In the genomic region with DNA sequence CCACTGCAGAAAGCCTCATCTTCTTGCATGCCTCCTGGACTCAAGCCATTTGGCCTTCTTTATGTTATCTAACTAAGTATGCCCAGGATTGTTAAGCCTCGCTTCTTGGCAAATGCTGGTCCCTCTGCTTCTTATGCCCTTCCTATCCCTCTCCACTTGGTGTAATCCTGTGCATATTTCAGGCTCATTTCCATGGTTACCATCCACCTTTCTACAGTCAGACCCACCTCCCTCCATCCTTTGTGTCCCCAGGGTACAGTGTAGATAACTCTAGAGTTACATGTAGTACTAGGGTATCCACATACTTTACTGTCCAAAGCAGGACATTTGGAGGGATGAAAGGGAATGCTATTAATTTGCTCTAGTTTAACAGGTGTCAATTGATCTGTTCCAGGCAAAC, we compare ENCODE assay signal across 30 cellular contexts.
"Had no signal": no experiment of that assay in that cellular context is flagged by ENCODE, and none has a peak within 500 bp of the region (broad histone marks: within the 10 kb centered on the region; RNA-seq: fewer than 3 reads in every experiment).

No MANE protein-coding gene starts in this region.

- H3K27me3 ChIP-seq: ovary, right lobe of liver, sigmoid colon, thyroid gland, tibial nerve, upper lobe of left lung, vagina had no signal

- H3K27ac ChIP-seq: neutrophil, ovary, parathyroid adenoma, psoas muscle, right lobe of liver, sigmoid colon, stomach, thoracic aorta, thyroid gland, tibial nerve, upper lobe of left lung, vagina had no signal

- H3K4me3 Mint-ChIP-seq: natural killer cell treated with Interleukin-12 subunit alpha and Interleukin-12 subunit beta and Interleukin-15 and Interleukin-18, amount 100 ng/mL, for 72 hours; stimulated activated effector memory CD8-positive, alpha-beta T cell treated with anti-CD3 and anti-CD28 coated beads, Interleukin-12 subunit alpha, Interleukin-12 subunit beta, amount 100 ng/mL, for 72 hours; stimulated activated naive B cell treated with anti-CD40 and anti-IgM and Interleukin-4, amounts not matched to agents 10 μg/mL and 1 μg/mL and 100 μg/mL, for 72 hours; stimulated activated naive CD8-positive, alpha-beta T cell treated with anti-CD3 and anti-CD28 coated beads, Interleukin-15, Interleukin-2, amounts not matched to agents 100 ng/mL and 50 ng/mL, for 24 hours had no signal

- DNase-seq: nephron progenitor cell; nucleus accumbens; ovary; posterior cingulate gyrus; psoas muscle; right cardiac atrium; right lobe of liver; sigmoid colon; small intestine; stimulated activated CD4-positive, alpha-beta T cell treated with anti-CD3 and anti-CD28 coated beads, Interleukin-15, amount 100 ng/mL, for 24 hours; stimulated activated CD4-positive, alpha-beta T cell treated with anti-CD3 and anti-CD28 coated beads, Interleukin-2, amount 100 ng/mL, for 24 hours; stimulated activated CD4-positive, alpha-beta T cell treated with anti-CD3 and anti-CD28 coated beads, Interleukin-2, amount 100 ng/mL, for 48 hours; stimulated activated CD4-positive, alpha-beta T cell treated with anti-CD3 and anti-CD28 coated beads, Interleukin-4, amount 100 ng/mL, for 24 hours; stimulated activated naive B cell treated with anti-CD40 and anti-IgM and Interleukin-4, amounts not matched to agents 10 μg/mL and 1 μg/mL and 100 μg/mL, for 72 hours; stimulated activated naive CD4-positive, alpha-beta T cell treated with Interleukin-2 at 50 U/mL for 16 hours; stomach; thyroid gland; trophoblast cell; upper lobe of left lung had no signal

- FAIRE-seq: small intestine, urothelium cell line had no signal

- H3K9me3 Mint-ChIP-seq: neural crest cell; stimulated activated naive B cell treated with anti-CD40 and anti-IgM and Interleukin-4, amounts not matched to agents 10 μg/mL and 1 μg/mL and 100 μg/mL, for 72 hours; stimulated activated naive CD8-positive, alpha-beta T cell treated with anti-CD3 and anti-CD28 coated beads, Interleukin-15, Interleukin-2, amounts not matched to agents 100 ng/mL and 50 ng/mL, for 24 hours had no signal

- H3K27ac Mint-ChIP-seq: nephron progenitor cell; progenitor cell of endocrine pancreas; stimulated activated effector memory CD8-positive, alpha-beta T cell treated with anti-CD3 and anti-CD28 coated beads, Interleukin-12 subunit alpha, Interleukin-12 subunit beta, amount 100 ng/mL, for 72 hours; stimulated activated naive B cell treated with anti-CD40 and anti-IgM and Interleukin-4, amounts not matched to agents 10 μg/mL and 1 μg/mL and 100 μg/mL, for 72 hours; stimulated activated naive CD8-positive, alpha-beta T cell treated with anti-CD3 and anti-CD28 coated beads, Interleukin-15, Interleukin-2, amounts not matched to agents 100 ng/mL and 50 ng/mL, for 24 hours had no signal

- H3K4me1 ChIP-seq: parathyroid adenoma, psoas muscle had no signal

- ATAC-seq: natural killer cell treated with Interleukin-12 subunit alpha and Interleukin-12 subunit beta and Interleukin-15 and Interleukin-18, amount 100 ng/mL, for 72 hours; right cardiac atrium; right lobe of liver had no signal

- H3K36me3 Mint-ChIP-seq: stimulated activated effector memory CD8-positive, alpha-beta T cell treated with anti-CD3 and anti-CD28 coated beads, Interleukin-12 subunit alpha, Interleukin-12 subunit beta, amount 100 ng/mL, for 72 hours had no signal
